29 cellular contexts compared by ENCODE assay signal in the genomic region with DNA sequence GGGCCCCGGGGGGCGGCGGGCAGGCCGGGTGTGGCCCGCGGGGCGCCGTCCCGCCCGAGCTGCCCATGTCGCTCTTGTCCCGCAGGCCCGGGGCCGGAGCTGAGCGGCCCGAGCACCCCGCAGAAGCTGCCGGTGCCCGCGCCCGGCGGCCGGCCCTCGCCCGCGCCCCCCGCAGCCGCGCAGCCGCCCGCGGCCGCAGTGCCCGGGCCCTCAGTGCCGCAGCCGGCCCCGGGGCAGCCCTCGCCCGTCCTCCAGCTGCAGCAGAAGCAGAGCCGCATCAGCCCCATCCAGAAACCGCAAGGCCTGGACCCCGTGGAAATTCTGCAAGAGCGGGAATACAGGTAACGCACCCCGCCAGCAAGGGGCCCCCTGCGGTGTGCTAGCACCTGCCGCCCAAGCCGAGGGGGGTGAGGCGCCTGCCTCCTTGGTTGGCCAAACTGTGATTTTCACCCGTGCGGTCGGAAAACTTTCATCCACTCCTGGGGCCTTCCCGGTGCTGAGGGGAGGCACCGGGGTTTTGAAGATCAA. TPM values are rescaled to one million over a fixed set of nuclear protein-coding genes. Genes with fewer than 3 reads are reported as not detected.
DNase-seq lines count a peak whose midpoint lies in the region; ATAC-seq and TF ChIP-seq lines count a peak whose summit lies in the region.
"Had no signal": no experiment of that assay in that cellular context is flagged by ENCODE, and none has a peak within 500 bp of the region (broad histone marks: within the 10 kb centered on the region; RNA-seq: fewer than 3 reads in every experiment).

No MANE protein-coding gene starts in this region.

- DNase-seq in activated naive CD8-positive, alpha-beta T cell treated with anti-CD3 and anti-CD28 coated beads, Interleukin-2, amount 10 ng/mL, durations not matched to agents 7 days and 5 days, result no peak
- no peak for DNase-seq in activated naive CD8-positive, alpha-beta T cell treated with anti-CD3 and anti-CD28 coated beads, Interleukin-2, amount 50 U/mL, for 24 hours
- DNase-seq in endodermal cell (no peak), H4 (ENCODE audit: low spot score) (no peak)
- DNase-seq in activated CD4-positive, alpha-beta T cell treated with anti-CD3 and anti-CD28 coated beads for 48 hours, result no peak
- DNase-seq in effector CD8-positive, alpha-beta T cell (lab: John Stamatoyannopoulos, UW), result no peak
- DNase-seq: activated CD4-positive, alpha-beta T cell treated with anti-CD3 and anti-CD28 coated beads for 36 hours; anterior cingulate cortex; MV-4-11; NCI-H1436; NCI-H2081; NCI-H226; NCI-H69; Right ventricle myocardium superior; stimulated activated CD4-positive, alpha-beta T cell treated with anti-CD3 and anti-CD28 coated beads, Interleukin-15, amount 100 ng/mL, for 24 hours; stimulated activated CD4-positive, alpha-beta T cell treated with anti-CD3 and anti-CD28 coated beads, Interleukin-4, amount 100 ng/mL, for 4 hours had no signal

- POLR2A ChIA-PET in activated naive CD8-positive, alpha-beta T cell treated with anti-CD3 and anti-CD28 coated beads, Interleukin-2, amount 10 ng/mL, durations not matched to agents 7 days and 5 days (lab: Charles Lee), result no interaction called here

- peaks cover 54% of the 10 kb centered on the region for H3K36me3 Mint-ChIP-seq in activated naive CD8-positive, alpha-beta T cell treated with anti-CD3 and anti-CD28 coated beads, Interleukin-2, amount 10 ng/mL, durations not matched to agents 7 days and 5 days
- H3K36me3 Mint-ChIP-seq in activated naive CD8-positive, alpha-beta T cell treated with anti-CD3 and anti-CD28 coated beads, Interleukin-2, amount 50 U/mL, for 24 hours (ENCODE audit: low read depth), result peaks cover 56% of the 10 kb centered on the region
- H3K36me3 Mint-ChIP-seq in endodermal cell (ENCODE audit: low read depth) (no peaks in the 10 kb centered on the region), nephron (ENCODE audit: low read depth) (peaks cover 38% of the 10 kb centered on the region)

- no peaks in the 10 kb centered on the region for H3K27me3 Mint-ChIP-seq in activated naive CD8-positive, alpha-beta T cell treated with anti-CD3 and anti-CD28 coated beads, Interleukin-2, amount 10 ng/mL, durations not matched to agents 7 days and 5 days
- H3K27me3 Mint-ChIP-seq in activated naive CD8-positive, alpha-beta T cell treated with anti-CD3 and anti-CD28 coated beads, Interleukin-2, amount 50 U/mL, for 24 hours, result no peaks in the 10 kb centered on the region
- H3K27me3 Mint-ChIP-seq in endodermal cell (ENCODE audit: insufficient read depth) (peaks cover 20% of the 10 kb centered on the region), nephron (ENCODE audit: low read depth) (peaks cover 63% of the 10 kb centered on the region)
- H3K27me3 Mint-ChIP-seq: activated CD4-positive, alpha-beta T cell treated with anti-CD3 and anti-CD28 coated beads for 36 hours; activated naive CD4-positive, alpha-beta T cell treated with anti-CD3 and anti-CD28 coated beads, Interleukin-2, amount 50 U/mL, for 24 hours; activated T-helper 17 cell treated with anti-CD3 and anti-CD28 coated beads, Interleukin-2, amount 50 U/mL, for 72 hours; memory B cell had no signal

- H3K27ac Mint-ChIP-seq in activated naive CD8-positive, alpha-beta T cell treated with anti-CD3 and anti-CD28 coated beads, Interleukin-2, amount 10 ng/mL, durations not matched to agents 7 days and 5 days, result peak overlapping the region; percentile 48
- H3K27ac Mint-ChIP-seq in activated naive CD8-positive, alpha-beta T cell treated with anti-CD3 and anti-CD28 coated beads, Interleukin-2, amount 50 U/mL, for 24 hours, result no peak overlapping the region
- H3K27ac Mint-ChIP-seq in endodermal cell (no peak overlapping the region), nephron (no peak overlapping the region)
- H3K27ac Mint-ChIP-seq: activated CD4-positive, alpha-beta T cell treated with anti-CD3 and anti-CD28 coated beads for 36 hours; activated T-helper 17 cell treated with anti-CD3 and anti-CD28 coated beads, Interleukin-2, amount 50 U/mL, for 72 hours; memory B cell; T-helper 2 cell treated with Interferon-gamma antibody and Interleukin-4, amounts not matched to agents 5 μg/mL and 100 μg/mL, for 36 hours had no signal

- 25 to 41% methylated on average over 10 to 54 of the region's 54 CpGs for WGBS in endodermal cell (ENCODE audit: insufficient coverage in 1 of 2, insufficient read length in 1 of 2), 2 experiments

- H3K4me3 ChIP-seq in endodermal cell (ENCODE audit: low read length), result no peak overlapping the region
- H3K4me3 ChIP-seq: BLaER1 treated with 17β-estradiol and CSF1 and Interleukin-3, amounts not matched to agents 10 nM and 100 nM; gastroesophageal sphincter; hepatocyte; left lung; upper lobe of left lung had no signal

- no peak overlapping the region for H3K4me3 Mint-ChIP-seq in activated naive CD8-positive, alpha-beta T cell treated with anti-CD3 and anti-CD28 coated beads, Interleukin-2, amount 10 ng/mL, durations not matched to agents 7 days and 5 days
- no peak overlapping the region for H3K4me3 Mint-ChIP-seq in activated naive CD8-positive, alpha-beta T cell treated with anti-CD3 and anti-CD28 coated beads, Interleukin-2, amount 50 U/mL, for 24 hours
- H3K4me3 Mint-ChIP-seq in endodermal cell, result peak overlapping the region; percentile 59
- peak overlapping the region in 2 of 3 experiments; percentile 52 to 59 for H3K4me3 Mint-ChIP-seq in nephron
- H3K4me3 Mint-ChIP-seq: activated CD4-positive, alpha-beta T cell treated with anti-CD3 and anti-CD28 coated beads for 36 hours; activated naive CD4-positive, alpha-beta T cell treated with anti-CD3 and anti-CD28 coated beads, Interleukin-2, amount 50 U/mL, for 24 hours; activated T-helper 17 cell treated with anti-CD3 and anti-CD28 coated beads, Interleukin-2, amount 50 U/mL, for 72 hours; memory B cell; T-helper 2 cell treated with Interferon-gamma antibody and Interleukin-4, amounts not matched to agents 5 μg/mL and 100 μg/mL, for 36 hours had no signal

- ATAC-seq in activated naive CD8-positive, alpha-beta T cell treated with anti-CD3 and anti-CD28 coated beads, Interleukin-2, amount 10 ng/mL, durations not matched to agents 7 days and 5 days (ENCODE audit: low read depth), result no peak
- ATAC-seq in activated naive CD8-positive, alpha-beta T cell treated with anti-CD3 and anti-CD28 coated beads, Interleukin-2, amount 50 U/mL, for 24 hours, result no peak
- ATAC-seq in HG02885 (IDR thresholded peaks at IDR 0.05; ENCODE audit: poor library complexity, unreplicated experiment), result no peak
- ATAC-seq: activated CD4-positive, alpha-beta T cell treated with anti-CD3 and anti-CD28 coated beads for 36 hours; left lung; Panc1 had no signal

- TF ChIP-seq CTCF in endodermal cell (conservative IDR thresholded peaks at IDR 0.05) (no peak), nephron (IDR thresholded peaks at IDR 0.05; ENCODE audit: unreplicated experiment in 3 of 3) (no peak)

- H3K36me3 ChIP-seq in endodermal cell (ENCODE audit: control insufficient read depth, insufficient read depth, low read length), result no peaks in the 10 kb centered on the region

- peaks cover 24% of the 10 kb centered on the region for H3K4me1 Mint-ChIP-seq in activated naive CD8-positive, alpha-beta T cell treated with anti-CD3 and anti-CD28 coated beads, Interleukin-2, amount 10 ng/mL, durations not matched to agents 7 days and 5 days
- H3K4me1 Mint-ChIP-seq in activated naive CD8-positive, alpha-beta T cell treated with anti-CD3 and anti-CD28 coated beads, Interleukin-2, amount 50 U/mL, for 24 hours, result peaks cover 49% of the 10 kb centered on the region
- peaks cover 17% of the 10 kb centered on the region for H3K4me1 Mint-ChIP-seq in endodermal cell
- H3K4me1 Mint-ChIP-seq in nephron, result peaks cover 4% of the 10 kb centered on the region

- no peak overlapping the region for H3K9ac ChIP-seq in endodermal cell (ENCODE audit: extremely low read depth, low read length, poor library complexity, severe bottlenecking)
- H3K9ac ChIP-seq: BLaER1 treated with 17β-estradiol and CSF1 and Interleukin-3, amounts not matched to agents 10 nM and 100 nM had no signal

- no peak overlapping the region for H3K27ac ChIP-seq in endodermal cell (ENCODE audit: low read depth, low read length)
- H3K27ac ChIP-seq: 22Rv1; BLaER1 treated with 17β-estradiol and CSF1 and Interleukin-3, amounts not matched to agents 10 nM and 100 nM; gastroesophageal sphincter; hepatocyte; left lung; upper lobe of left lung had no signal

- H3K27me3 ChIP-seq in endodermal cell (ENCODE audit: control insufficient read depth, insufficient read depth, low read length, poor library complexity, severe bottlenecking), result peaks cover 28% of the 10 kb centered on the region
- H3K27me3 ChIP-seq: BLaER1 treated with 17β-estradiol and CSF1 and Interleukin-3, amounts not matched to agents 10 nM and 100 nM; gastroesophageal sphincter; hepatocyte; left lung; upper lobe of left lung had no signal

- H3K9me3 ChIP-seq in endodermal cell (ENCODE audit: control insufficient read depth, low read length), result peaks cover 6% of the 10 kb centered on the region
- H3K9me3 ChIP-seq: gastroesophageal sphincter, left lung, upper lobe of left lung had no signal

- H3K4me1 ChIP-seq in endodermal cell (ENCODE audit: control insufficient read depth, insufficient read depth, low read length), result peaks cover 7% of the 10 kb centered on the region
- H3K4me1 ChIP-seq: left lung, upper lobe of left lung had no signal

- no peaks in the 10 kb centered on the region for H3K9me3 Mint-ChIP-seq in activated naive CD8-positive, alpha-beta T cell treated with anti-CD3 and anti-CD28 coated beads, Interleukin-2, amount 10 ng/mL, durations not matched to agents 7 days and 5 days
- no peaks in the 10 kb centered on the region for H3K9me3 Mint-ChIP-seq in activated naive CD8-positive, alpha-beta T cell treated with anti-CD3 and anti-CD28 coated beads, Interleukin-2, amount 50 U/mL, for 24 hours
- H3K9me3 Mint-ChIP-seq in endodermal cell (no peaks in the 10 kb centered on the region), nephron (no peaks in the 10 kb centered on the region)
- H3K9me3 Mint-ChIP-seq: activated naive CD4-positive, alpha-beta T cell treated with anti-CD3 and anti-CD28 coated beads, Interleukin-2, amount 50 U/mL, for 24 hours; activated T-helper 17 cell treated with anti-CD3 and anti-CD28 coated beads, Interleukin-2, amount 50 U/mL, for 72 hours; memory B cell; T-helper 2 cell treated with Interferon-gamma antibody and Interleukin-4, amounts not matched to agents 5 μg/mL and 100 μg/mL, for 36 hours had no signal

RNA-seq across cellular contexts. Expression of a gene that starts 32.1 kb away (rescaled TPM):
- total RNA-seq in activated naive CD8-positive, alpha-beta T cell treated with anti-CD3 and anti-CD28 coated beads, Interleukin-2, amount 10 ng/mL, durations not matched to agents 7 days and 5 days, result 100 to 1,000 TPM; 285 to 293 TPM
- 1 to 10 TPM; 2.6 to 8.6 TPM for total RNA-seq in endodermal cell
- 5.4 TPM for polyA plus RNA-seq in endodermal cell (2013, experiment 1 of 2)
- 3.8 TPM for polyA plus RNA-seq in endodermal cell (2013, experiment 2 of 2)
- 22.3 and 26.7 TPM in 2 replicates for total RNA-seq in H4 (2014; rRNA removed; shearing (Covaris generic))

Comparison
In these comparisons a context has a peak if more than half of its experiments do, and no peak if none do; other contexts are left out.
1. H3K4me3 Mint-ChIP-seq: peak in endodermal cell (single experiment) and nephron (2 of 3); none in activated naive CD8-positive, alpha-beta T cell treated with anti-CD3 and anti-CD28 coated beads, Interleukin-2, amount 10 ng/mL, durations not matched to agents 7 days and 5 days (single experiment) and activated naive CD8-positive, alpha-beta T cell treated with anti-CD3 and anti-CD28 coated beads, Interleukin-2, amount 50 U/mL, for 24 hours (single experiment).
2. RNA of a gene that starts 32.1 kb away (total RNA-seq): 285 to 293 TPM in activated naive CD8-positive, alpha-beta T cell treated with anti-CD3 and anti-CD28 coated beads, Interleukin-2, amount 10 ng/mL, durations not matched to agents 7 days and 5 days; 22.3 to 26.7 TPM in H4 and 2.6 to 8.6 TPM in endodermal cell; every median in the first group is over 10 times any median in the second.